18 cellular contexts compared by ENCODE assay signal in the genomic region with DNA sequence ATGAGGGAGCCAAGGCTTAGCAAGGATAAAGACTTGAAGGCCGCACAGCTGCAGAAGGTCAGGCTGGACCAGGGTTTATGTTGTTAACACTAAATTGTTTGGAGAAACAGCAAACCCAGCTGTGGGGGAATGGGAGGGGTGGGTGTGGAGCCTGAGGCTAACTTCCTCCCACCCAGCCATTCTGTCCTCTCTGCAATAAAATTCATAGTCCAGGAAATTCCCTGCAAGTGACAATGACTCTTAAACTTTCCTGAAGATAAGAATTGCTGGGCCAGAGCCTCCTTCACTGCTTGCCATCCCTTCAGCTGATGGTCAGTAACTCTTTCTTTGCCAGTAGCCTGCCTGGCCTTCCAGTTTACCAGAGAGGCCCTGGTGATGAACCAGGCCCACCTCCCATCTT. TPM values are rescaled to one million over a fixed set of nuclear protein-coding genes. Genes with fewer than 3 reads are reported as not detected.
DNase-seq lines count a peak whose midpoint lies in the region; ATAC-seq and TF ChIP-seq lines count a peak whose summit lies in the region.
"Had no signal": no experiment of that assay in that cellular context is flagged by ENCODE, and none has a peak within 500 bp of the region (broad histone marks: within the 10 kb centered on the region; RNA-seq: fewer than 3 reads in every experiment).

No MANE protein-coding gene starts in this region.

- peak; percentile 68 for DNase-seq in NCI-H82 (lab: John Stamatoyannopoulos, UW)
- peak in 4 of 5 donors; percentile 32 to 56 (median 48) for DNase-seq in heart left ventricle
- DNase-seq in upper lobe of left lung = no peak
- no peak for DNase-seq in HFFc6
- no peak for DNase-seq in MM.1S
- no peak for DNase-seq in natural killer cell treated with Interleukin-12 subunit alpha and Interleukin-12 subunit beta and Interleukin-15 and Interleukin-18, amount 100 ng/mL, for 72 hours (ENCODE audit: low spot score)
- DNase-seq: central memory CD4-positive, alpha-beta T cell; effector CD8-positive, alpha-beta T cell; GF-D8; natural killer cell; NCI-H2081; NCI-H510A; stimulated activated naive CD8-positive, alpha-beta T cell treated with anti-CD3 and anti-CD28 coated beads, Interleukin-15, Interleukin-2, amounts not matched to agents 100 U/mL and 50 U/mL, for 24 hours; T-helper 9 cell had no signal

- 35 to 55% (median 47%) methylated on average over 1 of the region's 1 CpG for WGBS in heart left ventricle, 4 donors
- 100% methylated on average over 1 of the region's 1 CpG; no CpG with 5 or more reads in 1 of the 2 experiments for WGBS in mesodermal cell (ENCODE audit: insufficient coverage in 2 of 2), 2 experiments
- WGBS in upper lobe of left lung, 2 donors = 36 to 48% methylated on average over 1 of the region's 1 CpG

- H3F3A ChIP-seq in MM.1S (ENCODE audit: insufficient read depth, low read length) = peaks cover 3% of the 10 kb centered on the region; the same call in 1 of the 2 replicates

- no peaks in the 10 kb centered on the region for H3K79me2 ChIP-seq in MM.1S (ENCODE audit: low read length)

- ATAC-seq in heart left ventricle = peak; percentile 34 to 71 (median 50)
- no peak for ATAC-seq in upper lobe of left lung (ENCODE audit: low FRiP score in 2 of 2)
- no peak for ATAC-seq in GM18519 (IDR thresholded peaks at IDR 0.05; ENCODE audit: low FRiP score, unreplicated experiment)
- no peak for ATAC-seq in natural killer cell treated with Interleukin-12 subunit alpha and Interleukin-12 subunit beta and Interleukin-15 and Interleukin-18, amount 100 ng/mL, for 72 hours
- ATAC-seq: left lobe of liver; natural killer cell; stimulated activated naive CD8-positive, alpha-beta T cell treated with anti-CD3 and anti-CD28 coated beads, Interleukin-15, Interleukin-2, amounts not matched to agents 100 U/mL and 50 U/mL, for 24 hours had no signal

- intact Hi-C loops in heart left ventricle (cut with DNase I) = loop anchor here in 1 of 10 donors (2.0 kb wide), 1 partner anchor 32 kb away; no protein-coding TSS in a partner anchor

- peaks cover 8 to 51% (median 40%) of the 10 kb centered on the region in 12 donors for H3K4me1 ChIP-seq in heart left ventricle
- H3K4me1 ChIP-seq in mesodermal cell (ENCODE audit: control insufficient read depth, insufficient read depth, low read length, poor library complexity, severe bottlenecking) = peaks cover 10% of the 10 kb centered on the region
- peaks cover 26 to 29% (median 27%) of the 10 kb centered on the region in 4 donors for H3K4me1 ChIP-seq in upper lobe of left lung
- H3K4me1 ChIP-seq in MM.1S (ENCODE audit: low read length) = peaks cover 10% of the 10 kb centered on the region

- H3K4me1 Mint-ChIP-seq in HFFc6 (ENCODE audit: low read depth) = no peaks in the 10 kb centered on the region
- peaks cover 5 to 8% of the 10 kb centered on the region in 2 donors for H3K4me1 Mint-ChIP-seq in natural killer cell treated with Interleukin-12 subunit alpha and Interleukin-12 subunit beta and Interleukin-15 and Interleukin-18, amount 100 ng/mL, for 72 hours (ENCODE audit: low read depth in 2 of 2)

- H3K27ac ChIP-seq in heart left ventricle (peak overlapping the region; percentile 60 to 85 (median 72)), mesodermal cell (ENCODE audit: low read depth, low read length, severe bottlenecking) (peak overlapping the region; percentile 43), upper lobe of left lung (peak overlapping the region in 3 of 4 donors; percentile 5 to 55 (median 55)), MM.1S (ENCODE audit: low read length) (no peak overlapping the region)
- H3K27ac ChIP-seq: SJSA1 had no signal

- H3K4me3 ChIP-seq in heart left ventricle (no peak overlapping the region), mesodermal cell (ENCODE audit: extremely low read depth, insufficient read depth, low read length, poor library complexity, severe bottlenecking) (no peak overlapping the region), upper lobe of left lung (no peak overlapping the region), MM.1S (ENCODE audit: low read length) (no peak overlapping the region)
- H3K4me3 ChIP-seq: SJSA1 had no signal

- H3K9me2 ChIP-seq in MM.1S (replicated peaks; ENCODE audit: insufficient read depth, low read length) = no peaks in the 10 kb centered on the region

- H3K27me3 Mint-ChIP-seq in HFFc6 (ENCODE audit: insufficient read depth) = peaks cover 12% of the 10 kb centered on the region
- H3K27me3 Mint-ChIP-seq in natural killer cell treated with Interleukin-12 subunit alpha and Interleukin-12 subunit beta and Interleukin-15 and Interleukin-18, amount 100 ng/mL, for 72 hours = peaks cover 0 to 5% of the 10 kb centered on the region in 2 donors

- no peak overlapping the region for H3K4me2 ChIP-seq in MM.1S (ENCODE audit: low read depth, low read length)

- H3K36me3 Mint-ChIP-seq in HFFc6 (ENCODE audit: low read depth) = no peaks in the 10 kb centered on the region
- H3K36me3 Mint-ChIP-seq in natural killer cell treated with Interleukin-12 subunit alpha and Interleukin-12 subunit beta and Interleukin-15 and Interleukin-18, amount 100 ng/mL, for 72 hours = no peaks in the 10 kb centered on the region
- H3K36me3 Mint-ChIP-seq: natural killer cell had no signal

- H3K27me3 ChIP-seq in heart left ventricle (no peaks in the 10 kb centered on the region), upper lobe of left lung (no peaks in the 10 kb centered on the region), MM.1S (replicated peaks; ENCODE audit: insufficient read depth, low read length) (no peaks in the 10 kb centered on the region)

- H3K4me3 Mint-ChIP-seq in HFFc6 = no peak overlapping the region
- H3K4me3 Mint-ChIP-seq in natural killer cell treated with Interleukin-12 subunit alpha and Interleukin-12 subunit beta and Interleukin-15 and Interleukin-18, amount 100 ng/mL, for 72 hours = no peak overlapping the region
- H3K4me3 Mint-ChIP-seq: natural killer cell had no signal

- no peaks in the 10 kb centered on the region for H4K20me1 ChIP-seq in MM.1S (ENCODE audit: insufficient read depth, low read length)

- no peak for TF ChIP-seq CTCF in heart left ventricle (IDR thresholded peaks at IDR 0.05)
- TF ChIP-seq CTCF in upper lobe of left lung (IDR thresholded peaks at IDR 0.05) = no peak
- no peak for TF ChIP-seq CTCF in HFFc6 (IDR thresholded peaks at IDR 0.05)
- TF ChIP-seq CTCF in MM.1S (IDR thresholded peaks at IDR 0.05; ENCODE audit: low read length) = no peak

- no peaks in the 10 kb centered on the region for H3K9me3 Mint-ChIP-seq in HFFc6
- no peaks in the 10 kb centered on the region for H3K9me3 Mint-ChIP-seq in natural killer cell treated with Interleukin-12 subunit alpha and Interleukin-12 subunit beta and Interleukin-15 and Interleukin-18, amount 100 ng/mL, for 72 hours
- H3K9me3 Mint-ChIP-seq: natural killer cell had no signal

- TF ChIP-seq POLR2A in heart left ventricle (IDR thresholded peaks at IDR 0.05) = no peak
- no peak for TF ChIP-seq POLR2A in upper lobe of left lung (IDR thresholded peaks at IDR 0.05)

- no peak overlapping the region for H2AFZ ChIP-seq in MM.1S (ENCODE audit: low read length)

- TF ChIP-seq EP300 in upper lobe of left lung (IDR thresholded peaks at IDR 0.05) = no peak

- H3K9me3 ChIP-seq in heart left ventricle (no peaks in the 10 kb centered on the region), mesodermal cell (ENCODE audit: control insufficient read depth, low read length) (no peaks in the 10 kb centered on the region), upper lobe of left lung (no peaks in the 10 kb centered on the region), MM.1S (replicated peaks; ENCODE audit: insufficient read depth, low read length) (no peaks in the 10 kb centered on the region)
- H3K9me3 ChIP-seq: SJSA1 had no signal

- H3K9ac ChIP-seq in MM.1S (ENCODE audit: low read length) = no peak overlapping the region

- no peak overlapping the region for H3K27ac Mint-ChIP-seq in HFFc6
- no peak overlapping the region for H3K27ac Mint-ChIP-seq in natural killer cell treated with Interleukin-12 subunit alpha and Interleukin-12 subunit beta and Interleukin-15 and Interleukin-18, amount 100 ng/mL, for 72 hours
- H3K27ac Mint-ChIP-seq: natural killer cell had no signal

- H3K36me3 ChIP-seq in heart left ventricle (no peaks in the 10 kb centered on the region), mesodermal cell (ENCODE audit: control insufficient read depth, insufficient read depth, low read length) (no peaks in the 10 kb centered on the region), upper lobe of left lung (no peaks in the 10 kb centered on the region), MM.1S (replicated peaks; ENCODE audit: insufficient read depth, low read length) (no peaks in the 10 kb centered on the region)
- H3K36me3 ChIP-seq: SJSA1 had no signal

RNA-seq across cellular contexts. Expression of a gene that starts 19.4 kb away (rescaled TPM):
- total RNA-seq in heart left ventricle = 1,000 to 10,000 TPM in 1 of 9 donors, 100 to 1,000 TPM in 8; 225 to 1,147 (median 370) TPM
- 1,000 to 10,000 TPM in 1 of 2 donors, 100 to 1,000 TPM in 1; 638 to 1,709 TPM for polyA plus RNA-seq in heart left ventricle
- 104 TPM for polyA plus RNA-seq in mesodermal cell (2013, experiment 1 of 2)
- 88.2 TPM for polyA plus RNA-seq in mesodermal cell (2013, experiment 2 of 2)
- 10 to 100 TPM; 11.5 to 55.3 (median 43.6) TPM for total RNA-seq in upper lobe of left lung
- total RNA-seq in HFFc6 (2021; fragmentation: NEBNext Ultra II Directional; extraction: Animal tissue kit (Norgen Biotek cat#: 25700)) = 100 to 1,000 TPM; 125 to 158 (median 145) TPM
- 100 to 1,000 TPM in 1 of 2 donors, 10 to 100 TPM in 1; 66.5 to 102 TPM for total RNA-seq in natural killer cell treated with Interleukin-12 subunit alpha and Interleukin-12 subunit beta and Interleukin-15 and Interleukin-18, amount 100 ng/mL, for 72 hours

RNA-seq across cellular contexts. Expression of a gene that starts 35.0 kb away (rescaled TPM):
- 10 to 100 TPM; 31.1 to 59.0 (median 41.0) TPM for total RNA-seq in heart left ventricle
- polyA plus RNA-seq in heart left ventricle = 10 to 100 TPM; 19.3 to 56.8 TPM
- 73.5 TPM for polyA plus RNA-seq in mesodermal cell (2013, experiment 1 of 2)
- polyA plus RNA-seq in mesodermal cell (2013, experiment 2 of 2) = 57.8 TPM
- 10 to 100 TPM; 38.6 to 79.6 (median 60.7) TPM for total RNA-seq in upper lobe of left lung
- total RNA-seq in HFFc6 (2021; fragmentation: NEBNext Ultra II Directional; extraction: Animal tissue kit (Norgen Biotek cat#: 25700)) = 100 to 1,000 TPM; 117 to 135 (median 125) TPM
- total RNA-seq in natural killer cell treated with Interleukin-12 subunit alpha and Interleukin-12 subunit beta and Interleukin-15 and Interleukin-18, amount 100 ng/mL, for 72 hours = 100 to 1,000 TPM; 109 to 130 TPM

RNA-seq across cellular contexts. Expression of a gene that starts 42.4 kb away (rescaled TPM):
- total RNA-seq in heart left ventricle = 100 to 1,000 TPM; 174 to 322 (median 272) TPM
- 100 to 1,000 TPM; 102 to 122 TPM for polyA plus RNA-seq in heart left ventricle
- 51.0 TPM for polyA plus RNA-seq in mesodermal cell (2013, experiment 1 of 2)
- polyA plus RNA-seq in mesodermal cell (2013, experiment 2 of 2) = 52.7 TPM
- 100 to 1,000 TPM; 123 to 330 (median 180) TPM for total RNA-seq in upper lobe of left lung
- total RNA-seq in HFFc6 (2021; fragmentation: NEBNext Ultra II Directional; extraction: Animal tissue kit (Norgen Biotek cat#: 25700)) = 10 to 100 TPM; 71.5 to 91.1 (median 84.5) TPM
- total RNA-seq in natural killer cell treated with Interleukin-12 subunit alpha and Interleukin-12 subunit beta and Interleukin-15 and Interleukin-18, amount 100 ng/mL, for 72 hours = 100 to 1,000 TPM; 118 to 166 TPM

RNA-seq across cellular contexts. Expression of a gene that starts 56.2 kb away (rescaled TPM):
- total RNA-seq in heart left ventricle (under 1 TPM in 1 of 9 donors, not detected in 8; 0.55 TPM), upper lobe of left lung (10 to 100 TPM in 1 of 6 donors, 1 to 10 TPM in 4, under 1 TPM in 1; 0.69 to 12.1 (median 1.5) TPM)
- polyA plus RNA-seq in heart left ventricle = under 1 TPM; 0.07 to 0.15 TPM
- not detected for polyA plus RNA-seq in mesodermal cell (2013, experiment 1 of 2)
- 0.05 TPM for polyA plus RNA-seq in mesodermal cell (2013, experiment 2 of 2)
- not detected for total RNA-seq in HFFc6 (2021; fragmentation: NEBNext Ultra II Directional; extraction: Animal tissue kit (Norgen Biotek cat#: 25700))
- not detected for total RNA-seq in natural killer cell treated with Interleukin-12 subunit alpha and Interleukin-12 subunit beta and Interleukin-15 and Interleukin-18, amount 100 ng/mL, for 72 hours
- total RNA-seq: left lobe of liver, natural killer cell, SJSA1 had no signal

Comparison
In these comparisons a context has a peak if more than half of its experiments do, and no peak if none do; other contexts are left out.
1. DNase-seq: peak in NCI-H82 (single experiment) and heart left ventricle (4 of 5); none in upper lobe of left lung (0 of 2), HFFc6 (single experiment), MM.1S (single experiment) and natural killer cell treated with Interleukin-12 subunit alpha and Interleukin-12 subunit beta and Interleukin-15 and Interleukin-18, amount 100 ng/mL, for 72 hours (single experiment).
2. ATAC-seq: peak in heart left ventricle (4 of 4); none in upper lobe of left lung (0 of 2), GM18519 (single experiment) and natural killer cell treated with Interleukin-12 subunit alpha and Interleukin-12 subunit beta and Interleukin-15 and Interleukin-18, amount 100 ng/mL, for 72 hours (0 of 2).